Comparison of ENCODE assay signal across 19 cellular contexts in the genomic region with DNA sequence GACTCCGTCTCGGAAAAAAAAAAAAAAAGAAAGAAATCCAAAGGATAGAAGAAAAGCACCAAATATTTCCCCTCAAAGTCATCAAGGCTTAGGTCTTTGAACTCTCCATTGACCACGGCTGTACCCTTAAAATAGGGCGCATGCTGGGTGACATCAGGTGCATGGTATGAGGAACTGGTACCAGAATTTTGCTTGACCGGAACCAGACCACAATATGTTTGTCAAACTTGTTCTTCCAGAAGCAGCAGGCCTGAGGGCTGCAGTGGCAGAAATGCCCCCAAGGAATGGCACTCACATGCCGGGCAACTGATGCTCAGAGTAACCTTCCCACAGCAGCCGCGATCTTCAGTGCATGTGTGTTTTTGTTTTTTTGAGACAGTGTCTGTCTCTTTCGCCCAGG. TPM values are rescaled to one million over a fixed set of nuclear protein-coding genes. Genes with fewer than 3 reads are reported as not detected.
DNase-seq lines count a peak whose midpoint lies in the region; ATAC-seq, FAIRE-seq and TF ChIP-seq lines count a peak whose summit lies in the region.
"Had no signal": no experiment of that assay in that cellular context is flagged by ENCODE, and none has a peak within 500 bp of the region (broad histone marks: within the 10 kb centered on the region; RNA-seq: fewer than 3 reads in every experiment).

No MANE protein-coding gene starts in this region.

- H3K4me2 ChIP-seq in astrocyte (ENCODE audit: low read length): peak overlapping the region; percentile 25

- peak; percentile 11 for DNase-seq in HFFc6
- DNase-seq in astrocyte (ENCODE audit: low read depth): peak; percentile 36
- DNase-seq in kidney tubule cell (ENCODE audit: low spot score): peak; percentile 99
- no peak for DNase-seq in upper lobe of right lung
- DNase-seq in activated T-cell treated with anti-CD3 and anti-CD28 coated beads, Interleukin-2, amount 50 U/mL, for 48 hours: no peak
- no peak for DNase-seq in OCI-M1 (lab: John Stamatoyannopoulos, UW)
- DNase-seq: activated CD4-positive, alpha-beta T cell treated with anti-CD3 and anti-CD28 coated beads, Interleukin-2, amount 50 U/mL, for 48 hours; activated naive CD8-positive, alpha-beta T cell treated with anti-CD3 and anti-CD28 coated beads for 36 hours; brain microvascular endothelial cell; esophagus squamous epithelium; left ventricle myocardium inferior; naive B cell; NCI-H187; NK-92 treated with Interleukin-12 subunit alpha and Interleukin-12 subunit beta, amount 100 ng/mL, for 24 hours; T-helper 1 cell had no signal

- no peaks in the 10 kb centered on the region for H3K27me3 ChIP-seq in astrocyte (ENCODE audit: insufficient read depth, low read length)
- no peaks in the 10 kb centered on the region for H3K27me3 ChIP-seq in upper lobe of right lung
- H3K27me3 ChIP-seq: brain microvascular endothelial cell, esophagus squamous epithelium had no signal

- H3K4me1 Mint-ChIP-seq in HFFc6 (ENCODE audit: low read depth) (peaks cover 21% of the 10 kb centered on the region), astrocyte (ENCODE audit: low read depth, unreplicated experiment) (peaks cover 3% of the 10 kb centered on the region)
- H3K4me1 Mint-ChIP-seq: activated naive CD8-positive, alpha-beta T cell treated with anti-CD3 and anti-CD28 coated beads for 36 hours had no signal

- H3K27ac Mint-ChIP-seq in HFFc6 (peak overlapping the region; percentile 40; the same call in 1 of the 2 replicates), astrocyte (ENCODE audit: unreplicated experiment) (no peak overlapping the region)
- H3K27ac Mint-ChIP-seq: activated naive CD8-positive, alpha-beta T cell treated with anti-CD3 and anti-CD28 coated beads for 36 hours; dendritic cell treated with granulocyte-macrophage colony-stimulating factor and Interleukin-4, amounts not matched to agents 40 ng/mL and 50 ng/mL, for 4 days had no signal

- TF ChIP-seq CTCF in HFFc6 (IDR thresholded peaks at IDR 0.05): no peak
- no peak for TF ChIP-seq CTCF in astrocyte (IDR thresholded peaks at IDR 0.05; ENCODE audit: insufficient read depth, low read depth, low read length)
- no peak for TF ChIP-seq CTCF in upper lobe of right lung (IDR thresholded peaks at IDR 0.05)

- intact Hi-C loops in upper lobe of right lung (cut with DNase I): no loop called here

- ATAC-seq in upper lobe of right lung: peak; percentile 87
- ATAC-seq in HG03520 (IDR thresholded peaks at IDR 0.05; ENCODE audit: unreplicated experiment): no peak

- H3K9ac ChIP-seq in astrocyte (ENCODE audit: low read length): peak overlapping the region; percentile 17

- H3K4me1 ChIP-seq in astrocyte (ENCODE audit: insufficient read depth, low read length): no peaks in the 10 kb centered on the region
- H3K4me1 ChIP-seq in upper lobe of right lung: no peaks in the 10 kb centered on the region
- H3K4me1 ChIP-seq: left ventricle myocardium inferior had no signal

- H3K27ac ChIP-seq in astrocyte (ENCODE audit: low read depth, low read length) (peak overlapping the region; percentile 32), upper lobe of right lung (peak overlapping the region; percentile 30)
- H3K27ac ChIP-seq: brain microvascular endothelial cell, left ventricle myocardium inferior, VCaP had no signal

- peaks cover 29% of the 10 kb centered on the region for H4K20me1 ChIP-seq in astrocyte (ENCODE audit: insufficient read depth, low read length)

- peaks cover 10% of the 10 kb centered on the region for H3K36me3 ChIP-seq in astrocyte (ENCODE audit: insufficient read depth, low read length)
- no peaks in the 10 kb centered on the region for H3K36me3 ChIP-seq in upper lobe of right lung

- no peak for FAIRE-seq in astrocyte (lab: Jason Lieb, UNC)
- FAIRE-seq: D721Med had no signal

- no peaks in the 10 kb centered on the region; the same call in 1 of the 2 replicates for H3K27me3 Mint-ChIP-seq in HFFc6 (ENCODE audit: insufficient read depth)
- no peaks in the 10 kb centered on the region for H3K27me3 Mint-ChIP-seq in astrocyte (ENCODE audit: low read depth, unreplicated experiment)
- H3K27me3 Mint-ChIP-seq: activated naive CD8-positive, alpha-beta T cell treated with anti-CD3 and anti-CD28 coated beads for 36 hours; dendritic cell treated with granulocyte-macrophage colony-stimulating factor and Interleukin-4, amounts not matched to agents 40 ng/mL and 50 ng/mL, for 4 days; naive B cell had no signal

- H3K9me3 Mint-ChIP-seq in HFFc6 (no peaks in the 10 kb centered on the region), astrocyte (ENCODE audit: unreplicated experiment) (no peaks in the 10 kb centered on the region)
- H3K9me3 Mint-ChIP-seq: activated naive CD8-positive, alpha-beta T cell treated with anti-CD3 and anti-CD28 coated beads for 36 hours; dendritic cell treated with granulocyte-macrophage colony-stimulating factor and Interleukin-4, amounts not matched to agents 40 ng/mL and 50 ng/mL, for 4 days; naive B cell had no signal

- H3K36me3 Mint-ChIP-seq in HFFc6 (ENCODE audit: low read depth) (peaks cover 12% of the 10 kb centered on the region), astrocyte (ENCODE audit: low read depth, unreplicated experiment) (peaks cover 12% of the 10 kb centered on the region)

- peaks cover 70% of the 10 kb centered on the region for H3K79me2 ChIP-seq in astrocyte (ENCODE audit: insufficient read depth, low read length)

- H3K9me3 ChIP-seq in astrocyte (ENCODE audit: insufficient read depth, low read depth, low read length) (no peaks in the 10 kb centered on the region), upper lobe of right lung (no peaks in the 10 kb centered on the region)
- H3K9me3 ChIP-seq: esophagus squamous epithelium, left ventricle myocardium inferior had no signal

- H3K4me3 Mint-ChIP-seq in HFFc6 (no peak overlapping the region), astrocyte (ENCODE audit: unreplicated experiment) (peak overlapping the region; percentile 40)
- H3K4me3 Mint-ChIP-seq: activated naive CD8-positive, alpha-beta T cell treated with anti-CD3 and anti-CD28 coated beads for 36 hours; dendritic cell treated with granulocyte-macrophage colony-stimulating factor and Interleukin-4, amounts not matched to agents 40 ng/mL and 50 ng/mL, for 4 days had no signal

- H2AFZ ChIP-seq in astrocyte (ENCODE audit: low read depth, low read length): no peak overlapping the region

- H3K4me3 ChIP-seq in astrocyte (ENCODE audit: insufficient read depth, low read depth, low read length) (no peak overlapping the region), upper lobe of right lung (no peak overlapping the region)
- H3K4me3 ChIP-seq: esophagus squamous epithelium, left ventricle myocardium inferior had no signal

RNA-seq across cellular contexts. Expression of a gene that starts 21.0 kb away (rescaled TPM):
- total RNA-seq in HFFc6 (2021; fragmentation: NEBNext Ultra II Directional; extraction: Animal tissue kit (Norgen Biotek cat#: 25700)): 10 to 100 TPM; 30.9 to 45.4 (median 38.4) TPM
- total RNA-seq in astrocyte (21.8 and 23.7 TPM in 2 replicates), upper lobe of right lung (27.9 TPM)

RNA-seq across cellular contexts. Expression of a gene that starts 26.0 kb away (rescaled TPM):
- 10 to 100 TPM; 20.9 to 33.0 (median 28.2) TPM for total RNA-seq in HFFc6 (2021; fragmentation: NEBNext Ultra II Directional; extraction: Animal tissue kit (Norgen Biotek cat#: 25700))
- total RNA-seq in astrocyte (20.5 and 21.7 TPM in 2 replicates), upper lobe of right lung (24.5 TPM)

Comparison
In these comparisons a context has a peak if more than half of its experiments do, and no peak if none do; other contexts are left out.
1. DNase-seq: peak in HFFc6 (single experiment), astrocyte (single experiment) and kidney tubule cell (single experiment); none in upper lobe of right lung (single experiment), activated T-cell treated with anti-CD3 and anti-CD28 coated beads, Interleukin-2, amount 50 U/mL, for 48 hours (0 of 2) and OCI-M1 (single experiment).